21 cellular contexts compared by ENCODE assay signal in genomic region chr4:5463936-5464650, GRCh38.
"Had no signal": no experiment of that assay in that cellular context is flagged by ENCODE, and none has a peak within 500 bp of the region (broad histone marks: within the 10 kb centered on the region; RNA-seq: fewer than 3 reads in every experiment).

No MANE protein-coding gene starts in this region.

- H3K27ac ChIP-seq: esophagus squamous epithelium, hepatocyte, left lung, lower lobe of right lung, neutrophil, testis, tibial nerve had no signal

- H3K79me2 ChIP-seq: hepatocyte had no signal

- H3K4me3 ChIP-seq: esophagus squamous epithelium, hepatocyte, left lung, lower lobe of right lung, testis, tibial nerve had no signal

- H3K4me3 Mint-ChIP-seq: dendritic cell treated with granulocyte-macrophage colony-stimulating factor and Interleukin-4, amounts not matched to agents 40 ng/mL and 50 ng/mL, for 4 days; effector memory CD8-positive, alpha-beta T cell; memory B cell; natural killer cell treated with Interleukin-12 subunit alpha and Interleukin-12 subunit beta and Interleukin-15 and Interleukin-18, amount 100 ng/mL, for 72 hours; stimulated activated naive B cell treated with anti-CD40 and anti-IgM and Interleukin-4, amounts not matched to agents 10 μg/mL and 1 μg/mL and 100 μg/mL, for 72 hours; stimulated activated naive CD8-positive, alpha-beta T cell treated with anti-CD3 and anti-CD28 coated beads, Interleukin-15, amount 100 ng/mL, for 72 hours had no signal

- H3K27ac Mint-ChIP-seq: dendritic cell treated with granulocyte-macrophage colony-stimulating factor and Interleukin-4, amounts not matched to agents 40 ng/mL and 50 ng/mL, for 4 days; effector memory CD8-positive, alpha-beta T cell; memory B cell; natural killer cell treated with Interleukin-12 subunit alpha and Interleukin-12 subunit beta and Interleukin-15 and Interleukin-18, amount 100 ng/mL, for 72 hours; stimulated activated naive B cell treated with anti-CD40 and anti-IgM and Interleukin-4, amounts not matched to agents 10 μg/mL and 1 μg/mL and 100 μg/mL, for 72 hours; stimulated activated naive CD8-positive, alpha-beta T cell treated with anti-CD3 and anti-CD28 coated beads, Interleukin-15, amount 100 ng/mL, for 72 hours had no signal

- ATAC-seq: effector memory CD8-positive, alpha-beta T cell; left lung; lower lobe of right lung; natural killer cell treated with Interleukin-12 subunit alpha and Interleukin-12 subunit beta and Interleukin-15 and Interleukin-18, amount 100 ng/mL, for 72 hours; sciatic nerve; stimulated activated naive B cell treated with anti-CD40 and anti-IgM and Interleukin-4, amounts not matched to agents 10 μg/mL and 1 μg/mL and 100 μg/mL, for 72 hours; stimulated activated naive CD8-positive, alpha-beta T cell treated with anti-CD3 and anti-CD28 coated beads, Interleukin-15, amount 100 ng/mL, for 72 hours had no signal

- H3K4me2 ChIP-seq: hepatocyte had no signal

- H3K27me3 ChIP-seq: esophagus squamous epithelium, hepatocyte, left lung, neutrophil, testis, tibial nerve had no signal

- H3K27me3 Mint-ChIP-seq: dendritic cell treated with granulocyte-macrophage colony-stimulating factor and Interleukin-4, amounts not matched to agents 40 ng/mL and 50 ng/mL, for 4 days; stimulated activated naive B cell treated with anti-CD40 and anti-IgM and Interleukin-4, amounts not matched to agents 10 μg/mL and 1 μg/mL and 100 μg/mL, for 72 hours; stimulated activated naive CD8-positive, alpha-beta T cell treated with anti-CD3 and anti-CD28 coated beads, Interleukin-15, amount 100 ng/mL, for 72 hours had no signal

- H3K4me1 Mint-ChIP-seq: memory B cell; stimulated activated naive B cell treated with anti-CD40 and anti-IgM and Interleukin-4, amounts not matched to agents 10 μg/mL and 1 μg/mL and 100 μg/mL, for 72 hours; stimulated activated naive CD8-positive, alpha-beta T cell treated with anti-CD3 and anti-CD28 coated beads, Interleukin-15, amount 100 ng/mL, for 72 hours had no signal

- DNase-seq: cerebellar nuclear complex; effector memory CD8-positive, alpha-beta T cell; esophagus squamous epithelium; foreskin fibroblast; left lung; lower lobe of right lung; midbrain; stimulated activated CD4-positive, alpha-beta T cell treated with anti-CD3 and anti-CD28 coated beads, Interleukin-2, amount 100 ng/mL, for 24 hours; stimulated activated CD4-positive, alpha-beta T cell treated with anti-CD3 and anti-CD28 coated beads, Interleukin-4, amount 100 ng/mL, for 4 hours; stimulated activated naive B cell treated with anti-CD40 and anti-IgM and Interleukin-4, amounts not matched to agents 10 μg/mL and 1 μg/mL and 100 μg/mL, for 72 hours; stimulated activated naive CD8-positive, alpha-beta T cell treated with anti-CD3 and anti-CD28 coated beads, Interleukin-15, amount 100 ng/mL, for 72 hours; testis had no signal

- H2AFZ ChIP-seq: hepatocyte had no signal

- H3K9me3 Mint-ChIP-seq: dendritic cell treated with granulocyte-macrophage colony-stimulating factor and Interleukin-4, amounts not matched to agents 40 ng/mL and 50 ng/mL, for 4 days; effector memory CD8-positive, alpha-beta T cell; memory B cell; natural killer cell treated with Interleukin-12 subunit alpha and Interleukin-12 subunit beta and Interleukin-15 and Interleukin-18, amount 100 ng/mL, for 72 hours; stimulated activated naive B cell treated with anti-CD40 and anti-IgM and Interleukin-4, amounts not matched to agents 10 μg/mL and 1 μg/mL and 100 μg/mL, for 72 hours; stimulated activated naive CD8-positive, alpha-beta T cell treated with anti-CD3 and anti-CD28 coated beads, Interleukin-15, amount 100 ng/mL, for 72 hours had no signal

- H3K36me3 ChIP-seq: esophagus squamous epithelium, left lung, lower lobe of right lung, neutrophil had no signal

- H3K9me3 ChIP-seq: esophagus squamous epithelium, left lung, lower lobe of right lung, neutrophil, testis, tibial nerve had no signal

- H3K36me3 Mint-ChIP-seq: memory B cell; natural killer cell treated with Interleukin-12 subunit alpha and Interleukin-12 subunit beta and Interleukin-15 and Interleukin-18, amount 100 ng/mL, for 72 hours; stimulated activated naive B cell treated with anti-CD40 and anti-IgM and Interleukin-4, amounts not matched to agents 10 μg/mL and 1 μg/mL and 100 μg/mL, for 72 hours had no signal

- FAIRE-seq: colon, urothelium cell line had no signal

- H3K4me1 ChIP-seq: esophagus squamous epithelium, left lung, lower lobe of right lung, testis, tibial nerve had no signal
